ENCODE assay signal across 8 cellular contexts in genomic region chr7:137531671-137532070, GRCh38.
"Had no signal": no experiment of that assay in that cellular context is flagged by ENCODE, and none has a peak within 500 bp of the region (broad histone marks: within the 10 kb centered on the region; RNA-seq: fewer than 3 reads in every experiment).

No MANE protein-coding gene starts in this region.

- H3K36me3 Mint-ChIP-seq: IgD-negative memory B cell had no signal

- FAIRE-seq: HepG2, HTR-8/SVneo, K562 had no signal

- H3K4me1 Mint-ChIP-seq: IgD-negative memory B cell had no signal

- H3K4me3 Mint-ChIP-seq: IgD-negative memory B cell had no signal

- H3K27ac ChIP-seq: HL-60 had no signal

- H3K27me3 Mint-ChIP-seq: IgD-negative memory B cell had no signal

- DNase-seq: IMR-90, KBM-7, KG1 had no signal

- ATAC-seq: HepG2, K562 had no signal

- H3K4me3 ChIP-seq: K562 had no signal

- H3K27ac Mint-ChIP-seq: IgD-negative memory B cell had no signal
